9 cellular contexts compared by ENCODE assay signal in genomic region chr1:234656981-234657651, GRCh38. TPM values are rescaled to one million over a fixed set of nuclear protein-coding genes. Genes with fewer than 3 reads are reported as not detected.
A peak's percentile ranks its signal among the peaks of the same experiment; 100 is the strongest.
DNase-seq lines count a peak whose midpoint lies in the region; ATAC-seq and TF ChIP-seq lines count a peak whose summit lies in the region.
"Had no signal": no experiment of that assay in that cellular context is flagged by ENCODE, and none has a peak within 500 bp of the region (broad histone marks: within the 10 kb centered on the region; RNA-seq: fewer than 3 reads in every experiment).

No MANE protein-coding gene starts in this region.

- peak overlapping the region in 9 of 11 experiments; percentile 6 to 74 (median 64); a peak in 15 of 22 replicates for H3K4me2 ChIP-seq in BLaER1 treated with 17β-estradiol and CSF1 and Interleukin-3, amounts not matched to agents 10 nM and 100 nM
- H3K4me2 ChIP-seq in trophoblast cell (ENCODE audit: low read length), result no peak overlapping the region
- H3K4me2 ChIP-seq: KMS-11 had no signal

- H3K14ac ChIP-seq in trophoblast cell (ENCODE audit: low read length), result no peak overlapping the region

- TF ChIP-seq POLR2A in esophagus squamous epithelium (IDR thresholded peaks at IDR 0.05), result peak in 3 of 4 donors; percentile 12 to 51 (median 50)

- no peak overlapping the region for H4K12ac ChIP-seq in trophoblast cell (ENCODE audit: low read depth, low read length)

- H3K79me1 ChIP-seq in trophoblast cell (ENCODE audit: low read length), result peaks cover 9% of the 10 kb centered on the region

- WGBS in esophagus squamous epithelium, 2 donors, result 31 to 33% methylated on average over 11 of the region's 11 CpGs
- no CpG with 5 or more reads among the region's 11 CpGs for WGBS in trophoblast cell (ENCODE audit: extremely low coverage, insufficient coverage, insufficient read length)

- no peak overlapping the region for H3K9ac ChIP-seq in BLaER1 treated with 17β-estradiol and CSF1 and Interleukin-3, amounts not matched to agents 10 nM and 100 nM
- no peak overlapping the region for H3K9ac ChIP-seq in trophoblast cell (ENCODE audit: low read length)
- H3K9ac ChIP-seq: KMS-11 had no signal

- H3K27me3 ChIP-seq in BLaER1 treated with 17β-estradiol and CSF1 and Interleukin-3, amounts not matched to agents 10 nM and 100 nM, result no peaks in the 10 kb centered on the region
- no peaks in the 10 kb centered on the region for H3K27me3 ChIP-seq in esophagus squamous epithelium
- H3K27me3 ChIP-seq in trophoblast cell (ENCODE audit: insufficient read depth, low read length), result no peaks in the 10 kb centered on the region

- H3K4me1 ChIP-seq in BLaER1 treated with 17β-estradiol and CSF1 and Interleukin-3, amounts not matched to agents 10 nM and 100 nM, result peaks cover 0 to 53% (median 18%) of the 10 kb centered on the region in 10 experiments; a peak in 14 of 20 replicates
- peaks cover 17 to 67% (median 27%) of the 10 kb centered on the region in 3 donors for H3K4me1 ChIP-seq in esophagus squamous epithelium
- H3K4me1 ChIP-seq in trophoblast cell (ENCODE audit: control insufficient read depth in 1 of 2, insufficient read depth in 2 of 2, low read length in 2 of 2), result peaks cover 26 to 30% of the 10 kb centered on the region in 2 experiments

- H3K4ac ChIP-seq in trophoblast cell (ENCODE audit: low read depth, low read length), result no peak overlapping the region

- peak overlapping the region; percentile 37 for H2BK5ac ChIP-seq in trophoblast cell (ENCODE audit: low read depth, low read length, poor library complexity)

- H3K18ac ChIP-seq in trophoblast cell (ENCODE audit: low read length), result peak overlapping the region; percentile 41

- peak overlapping the region; percentile 75 for H4K91ac ChIP-seq in trophoblast cell (ENCODE audit: low read depth, low read length)

- no peaks in the 10 kb centered on the region; a peak in 1 of 22 replicates for H3K9me3 ChIP-seq in BLaER1 treated with 17β-estradiol and CSF1 and Interleukin-3, amounts not matched to agents 10 nM and 100 nM (replicated peaks in 1 of 11)
- no peaks in the 10 kb centered on the region for H3K9me3 ChIP-seq in esophagus squamous epithelium
- no peaks in the 10 kb centered on the region for H3K9me3 ChIP-seq in trophoblast cell (ENCODE audit: insufficient read depth, low read depth, low read length)

- DNase-seq in RPMI8226 (peak; percentile 19), esophagus squamous epithelium (lab: John Stamatoyannopoulos, UW) (no peak), trophoblast cell (peak; percentile 52 to 59), NCI-H1105 (lab: John Stamatoyannopoulos, UW) (no peak), NCI-H2081 (lab: John Stamatoyannopoulos, UW) (no peak)

- peak in 1 of 6 experiments; percentile 12 for TF ChIP-seq CTCF in esophagus squamous epithelium (IDR thresholded peaks at IDR 0.05)

- peak overlapping the region; percentile 51 for H2BK12ac ChIP-seq in trophoblast cell (ENCODE audit: low read length)

- ATAC-seq in GM21717 (IDR thresholded peaks at IDR 0.05; ENCODE audit: unreplicated experiment) (peak; percentile 63), GM21423 (IDR thresholded peaks at IDR 0.05; ENCODE audit: unreplicated experiment) (no peak)

- no peak overlapping the region for H2AFZ ChIP-seq in trophoblast cell (ENCODE audit: insufficient read depth, low read length, poor library complexity)

- no peaks in the 10 kb centered on the region for H4K20me1 ChIP-seq in BLaER1 treated with 17β-estradiol and CSF1 and Interleukin-3, amounts not matched to agents 10 nM and 100 nM

- H3K36me3 ChIP-seq in BLaER1 treated with 17β-estradiol and CSF1 and Interleukin-3, amounts not matched to agents 10 nM and 100 nM, result no peaks in the 10 kb centered on the region
- H3K36me3 ChIP-seq in esophagus squamous epithelium (no peaks in the 10 kb centered on the region), trophoblast cell (ENCODE audit: control insufficient read depth in 1 of 2, insufficient read depth in 2 of 2, low read length in 2 of 2) (no peaks in the 10 kb centered on the region)

- no peak overlapping the region for H4K8ac ChIP-seq in trophoblast cell (ENCODE audit: low read depth, low read length)

- H2BK120ac ChIP-seq in trophoblast cell (ENCODE audit: insufficient read depth, low read length, poor library complexity), result peak overlapping the region; percentile 45

- H3K4me3 ChIP-seq in BLaER1 treated with 17β-estradiol and CSF1 and Interleukin-3, amounts not matched to agents 10 nM and 100 nM, result no peak overlapping the region
- H3K4me3 ChIP-seq in esophagus squamous epithelium (peak overlapping the region; percentile 18 to 54 (median 27)), trophoblast cell (ENCODE audit: low read depth, low read length) (no peak overlapping the region)

- no peak overlapping the region for H2AK5ac ChIP-seq in trophoblast cell (ENCODE audit: low read length)

- intact Hi-C loops in esophagus squamous epithelium (cut with DNase I), result no loop called here

- H3K27ac ChIP-seq in BLaER1 treated with 17β-estradiol and CSF1 and Interleukin-3, amounts not matched to agents 10 nM and 100 nM, result peak overlapping the region in 5 of 11 experiments; percentile 18 to 60 (median 57); a peak in 11 of 22 replicates
- H3K27ac ChIP-seq in esophagus squamous epithelium (peak overlapping the region; percentile 90 to 94 (median 92)), trophoblast cell (ENCODE audit: low read depth, low read length) (peak overlapping the region; percentile 46)
- H3K27ac ChIP-seq: KMS-11 had no signal

- H3K23ac ChIP-seq in trophoblast cell (ENCODE audit: low read length), result no peak overlapping the region

- H3K79me2 ChIP-seq in trophoblast cell (ENCODE audit: control insufficient read depth, insufficient read depth, low read length, poor library complexity), result no peaks in the 10 kb centered on the region

RNA-seq across cellular contexts. Expression of gene IRF2BP2, which starts 47.1 kb away (rescaled TPM):
- 10 to 100 TPM; 52.5 to 66.8 (median 57.6) TPM for total RNA-seq in esophagus squamous epithelium
- polyA plus RNA-seq in trophoblast cell (2013), result 147 and 150 TPM in 2 replicates

Comparison
In these comparisons a context has a peak if more than half of its experiments do, and no peak if none do; other contexts are left out.
1. H3K4me3 ChIP-seq: peak in esophagus squamous epithelium (4 of 4); none in BLaER1 treated with 17β-estradiol and CSF1 and Interleukin-3, amounts not matched to agents 10 nM and 100 nM (0 of 10) and trophoblast cell (single experiment).
2. DNase-seq: peak in RPMI8226 (single experiment) and trophoblast cell (2 of 2); none in esophagus squamous epithelium (single experiment), NCI-H1105 (single experiment) and NCI-H2081 (0 of 2).